Comparison of ENCODE assay signal across 25 cellular contexts in the genomic region with DNA sequence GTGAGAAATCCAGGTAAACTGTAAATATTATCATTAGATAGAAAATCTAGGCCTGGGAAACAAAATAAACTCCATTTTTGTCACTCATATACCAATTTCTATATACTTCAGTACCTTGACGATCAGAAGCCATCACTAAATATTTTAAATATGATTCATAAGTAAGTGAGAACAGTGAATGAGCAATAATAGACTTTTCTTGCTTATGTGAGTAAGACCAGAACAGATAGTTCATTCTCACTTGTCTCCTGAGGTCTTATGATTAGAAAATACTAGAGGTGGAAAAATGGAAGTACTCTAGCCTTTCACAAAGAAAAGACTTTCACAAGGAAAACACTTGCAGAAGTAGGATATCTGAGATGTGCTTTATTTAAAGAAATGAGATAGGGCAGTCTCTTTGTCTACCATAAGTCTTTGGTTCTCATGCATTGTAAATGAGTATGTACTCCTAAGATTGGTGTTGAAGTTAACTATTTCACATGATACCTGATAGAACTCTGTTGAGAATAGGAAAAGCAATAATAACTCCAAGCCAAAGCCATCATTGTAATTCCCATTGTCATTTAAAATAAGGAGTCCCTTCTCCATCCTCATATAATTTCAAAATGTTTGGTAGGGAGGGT. TPM values are rescaled to one million over a fixed set of nuclear protein-coding genes. Genes with fewer than 3 reads are reported as not detected.
DNase-seq lines count a peak whose midpoint lies in the region; ATAC-seq, FAIRE-seq and TF ChIP-seq lines count a peak whose summit lies in the region.
"Had no signal": no experiment of that assay in that cellular context is flagged by ENCODE, and none has a peak within 500 bp of the region (broad histone marks: within the 10 kb centered on the region; RNA-seq: fewer than 3 reads in every experiment).

No MANE protein-coding gene starts in this region.

- no peak overlapping the region for H2BK5ac ChIP-seq in IMR-90 (ENCODE audit: low read depth, low read length, poor library complexity, severe bottlenecking)

- WGBS in A549 (ENCODE audit: missing lambda C conversion rate) = 27% methylated on average over 1 of the region's 1 CpG
- no CpG with 5 or more reads among the region's 1 CpG for WGBS in IMR-90 (ENCODE audit: extremely low coverage in 2 of 2, insufficient read length in 1 of 2), 2 experiments
- WGBS in upper lobe of left lung, 2 donors = 90 to 93% methylated on average over 1 of the region's 1 CpG

- H3K36me3 ChIP-seq in IMR-90 (ENCODE audit: control insufficient read depth, insufficient read depth, low read length) (no peaks in the 10 kb centered on the region), upper lobe of left lung (no peaks in the 10 kb centered on the region)
- H3K36me3 ChIP-seq: right lobe of liver, thyroid gland had no signal

- TF ChIP-seq POLR2A in A549 (IDR thresholded peaks at IDR 0.05; ENCODE audit: low read length) (no peak), IMR-90 (IDR thresholded peaks at IDR 0.05; ENCODE audit: low read depth, low read length) (no peak), upper lobe of left lung (IDR thresholded peaks at IDR 0.05) (no peak)

- no peak overlapping the region for H3K9ac ChIP-seq in IMR-90 (ENCODE audit: low read depth, low read length)
- H3K9ac ChIP-seq: parathyroid adenoma had no signal

- no peak overlapping the region for H3K14ac ChIP-seq in IMR-90 (replicated peaks; ENCODE audit: low read depth, low read length)

- no peak overlapping the region for H3K4me3 ChIP-seq in A549
- no peak overlapping the region for H3K4me3 ChIP-seq in IMR-90 (ENCODE audit: insufficient read depth, low read depth, low read length)
- no peak overlapping the region for H3K4me3 ChIP-seq in upper lobe of left lung
- H3K4me3 ChIP-seq: lung, PC-9, right lobe of liver, thyroid gland had no signal

- H2BK15ac ChIP-seq in IMR-90 (ENCODE audit: low read depth, low read length) = no peak overlapping the region

- no peak overlapping the region for H2AK9ac ChIP-seq in IMR-90 (replicated peaks; ENCODE audit: low read depth, low read length, poor library complexity)

- H4K20me1 ChIP-seq in IMR-90 (ENCODE audit: insufficient read depth, low read length) = no peaks in the 10 kb centered on the region

- BruUV-seq in IMR-90 (replicated peaks; lab: Mats Ljungman, UMichigan) = no TSS peak

- H3K4me2 ChIP-seq in A549 = 0 out of 3 replicates have a peak overlapping the region, but pooled peaks have one; percentile 9
- no peak overlapping the region for H3K4me2 ChIP-seq in IMR-90 (ENCODE audit: low read depth, low read length)
- H3K4me2 ChIP-seq: PC-9 had no signal

- DNase-seq in A549 (ENCODE audit: low read depth in 1 of 2, low spot score in 1 of 2) (no peak), EL (peak; percentile 17), IMR-90 (peak; percentile 22), epithelial cell of prostate (ENCODE audit: low read depth, low spot score) (no peak), NCI-H446 treated with DMSO at 0.1 percent for 48 hours (lab: John Stamatoyannopoulos, UW) (no peak), type B pancreatic cell (ENCODE audit: extremely low spot score, unreplicated experiment) (no peak), upper lobe of left lung (no peak)
- DNase-seq: activated CD8-positive, alpha-beta memory T cell treated with anti-CD3 and anti-CD28 coated beads, Interleukin-2, amount 50 U/mL, for 48 hours; amygdala; CD4-positive, CD25-positive, alpha-beta regulatory T cell; cortex of kidney; endodermal cell; KBM-7; NCI-H1694; NCI-H524; PC-9; right lobe of liver; thyroid gland had no signal

- intact Hi-C loops in IMR-90 (cut with micrococcal nuclease) = no loop called here

- POLR2A ChIA-PET in A549 (lab: Yijun Ruan, JAX) = no interaction called here
- POLR2A ChIA-PET in IMR-90 (lab: Charles Lee; ENCODE audit: unreplicated experiment) = no interaction called here

- no peak overlapping the region for H3K18ac ChIP-seq in IMR-90 (ENCODE audit: low read depth, low read length)

- H3K27me3 Mint-ChIP-seq in type B pancreatic cell = no peaks in the 10 kb centered on the region
- H3K27me3 Mint-ChIP-seq: CD4-positive, CD25-positive, alpha-beta regulatory T cell; stimulated activated naive CD8-positive, alpha-beta T cell treated with anti-CD3 and anti-CD28 coated beads, Interleukin-15, Interleukin-2, amounts not matched to agents 100 ng/mL and 50 ng/mL, for 24 hours had no signal

- no peaks in the 10 kb centered on the region for H3K79me1 ChIP-seq in IMR-90 (ENCODE audit: low read depth in 1 of 2, low read length in 2 of 2)

- H2AFZ ChIP-seq in IMR-90 (replicated peaks; ENCODE audit: low read length, poor library complexity) = no peak overlapping the region
- H2AFZ ChIP-seq: parathyroid adenoma, PC-9 had no signal

- no peak overlapping the region for H4K8ac ChIP-seq in IMR-90 (ENCODE audit: low read depth in 2 of 2, low read length in 2 of 2)

- H4K91ac ChIP-seq in IMR-90 (ENCODE audit: insufficient read depth, low read depth, low read length) = no peak overlapping the region

- H3K9me3 ChIP-seq in A549 = no peaks in the 10 kb centered on the region
- H3K9me3 ChIP-seq in IMR-90 (ENCODE audit: control insufficient read depth, insufficient read depth, low read length) = no peaks in the 10 kb centered on the region
- H3K9me3 ChIP-seq in upper lobe of left lung = no peaks in the 10 kb centered on the region
- H3K9me3 ChIP-seq: right lobe of liver, thyroid gland had no signal

- H3K27ac Mint-ChIP-seq in type B pancreatic cell = no peak overlapping the region
- H3K27ac Mint-ChIP-seq: endodermal cell had no signal

- H4K5ac ChIP-seq in IMR-90 (ENCODE audit: low read depth, low read length) = no peak overlapping the region

- H3K27me3 ChIP-seq in IMR-90 (ENCODE audit: control insufficient read depth, insufficient read depth, low read length) (no peaks in the 10 kb centered on the region), upper lobe of left lung (no peaks in the 10 kb centered on the region)
- H3K27me3 ChIP-seq: right lobe of liver, thyroid gland had no signal

- peaks cover 10% of the 10 kb centered on the region; the same call in 1 of the 3 replicates for H3K4me1 ChIP-seq in A549
- H3K4me1 ChIP-seq in IMR-90 (ENCODE audit: control insufficient read depth, insufficient read depth, low read length) = no peaks in the 10 kb centered on the region
- no peaks in the 10 kb centered on the region for H3K4me1 ChIP-seq in upper lobe of left lung
- H3K4me1 ChIP-seq: parathyroid adenoma, right lobe of liver, thyroid gland had no signal

- H3K4me1 Mint-ChIP-seq in type B pancreatic cell (ENCODE audit: unreplicated experiment) = no peaks in the 10 kb centered on the region
- H3K4me1 Mint-ChIP-seq: CD4-positive, CD25-positive, alpha-beta regulatory T cell; endodermal cell had no signal

- no peak overlapping the region for H3K56ac ChIP-seq in IMR-90 (ENCODE audit: extremely low read depth, insufficient read depth, low read length)

- peak; percentile 84 for FAIRE-seq in A549 (lab: Jason Lieb, UNC)
- FAIRE-seq: GM19239 had no signal

- TF ChIP-seq EP300 in A549 (IDR thresholded peaks at IDR 0.05) = no peak
- no peak for TF ChIP-seq EP300 in upper lobe of left lung (IDR thresholded peaks at IDR 0.05)

- TF ChIP-seq RAD21 in A549 (conservative IDR thresholded peaks at IDR 0.05 in 1 of 2, IDR thresholded peaks at IDR 0.05 in 1 of 2) (no peak), IMR-90 (IDR thresholded peaks at IDR 0.05; ENCODE audit: low read length) (no peak)

- TF ChIP-seq CTCF in A549 (IDR thresholded peaks at IDR 0.05) (no peak), IMR-90 (conservative IDR thresholded peaks at IDR 0.05; ENCODE audit: low read depth, low read length) (no peak), type B pancreatic cell (conservative IDR thresholded peaks at IDR 0.05) (no peak), upper lobe of left lung (IDR thresholded peaks at IDR 0.05) (no peak)

- H3K4me3 Mint-ChIP-seq in type B pancreatic cell = no peak overlapping the region
- H3K4me3 Mint-ChIP-seq: CD4-positive, CD25-positive, alpha-beta regulatory T cell; endodermal cell; stimulated activated naive CD8-positive, alpha-beta T cell treated with anti-CD3 and anti-CD28 coated beads, Interleukin-15, Interleukin-2, amounts not matched to agents 100 ng/mL and 50 ng/mL, for 24 hours had no signal

- H3K9me3 Mint-ChIP-seq in type B pancreatic cell = no peaks in the 10 kb centered on the region
- H3K9me3 Mint-ChIP-seq: CD4-positive, CD25-positive, alpha-beta regulatory T cell; endodermal cell; stimulated activated naive CD8-positive, alpha-beta T cell treated with anti-CD3 and anti-CD28 coated beads, Interleukin-15, Interleukin-2, amounts not matched to agents 100 ng/mL and 50 ng/mL, for 24 hours had no signal

- H3K36me3 Mint-ChIP-seq in type B pancreatic cell = no peaks in the 10 kb centered on the region
- H3K36me3 Mint-ChIP-seq: CD4-positive, CD25-positive, alpha-beta regulatory T cell had no signal

- no peak overlapping the region for H2BK120ac ChIP-seq in IMR-90 (ENCODE audit: low read depth, low read length)

- dilution Hi-C loops in IMR-90 (cut with HindIII; ENCODE audit: low sequenced_read_pairs, unreplicated experiment) = no loop called here

- H3K27ac ChIP-seq in A549 = peak overlapping the region in 1 of 2 experiments; percentile 18; a peak in 1 of 6 replicates
- no peak overlapping the region for H3K27ac ChIP-seq in IMR-90 (ENCODE audit: insufficient read depth, low read length)
- H3K27ac ChIP-seq in epithelial cell of prostate = peak overlapping the region; percentile 17
- H3K27ac ChIP-seq in upper lobe of left lung = no peak overlapping the region
- H3K27ac ChIP-seq: parathyroid adenoma, PC-9, right lobe of liver, thyroid gland had no signal

- ATAC-seq in A549 (no peak), IMR-90 (ENCODE audit: low read depth) (no peak), upper lobe of left lung (ENCODE audit: low FRiP score in 2 of 2) (no peak)
- ATAC-seq: right lobe of liver had no signal

- in situ Hi-C loops in IMR-90 (cut with MboI; ENCODE audit: low sequenced_read_pairs) = no loop called here

- H2BK20ac ChIP-seq in IMR-90 (ENCODE audit: low read depth, low read length) = no peak overlapping the region

- H3K4ac ChIP-seq in IMR-90 (ENCODE audit: low read depth, low read length) = no peak overlapping the region

- H2AK5ac ChIP-seq in IMR-90 (ENCODE audit: low read depth, low read length) = no peak overlapping the region

- CTCF ChIA-PET in A549 (lab: Yijun Ruan, JAX) = interaction anchor here (0.6 to 5.7 kb wide), 5 partner anchors 10 to 146 kb away, joined by 3 to 36 read pairs (median 4); no protein-coding TSS in a partner anchor
- CTCF ChIA-PET in IMR-90 (lab: Yijun Ruan, JAX) = no interaction called here

- 0 out of 2 replicates have a peak, but pooled peaks cover 3% of the 10 kb centered on the region for H3K9me1 ChIP-seq in IMR-90 (ENCODE audit: insufficient read depth, low read length)

- H3K23ac ChIP-seq in IMR-90 (ENCODE audit: low read depth, low read length) = no peak overlapping the region

RNA-seq across cellular contexts. Expression of gene SMCO3, which starts 10.1 kb away (rescaled TPM):
- 0.06 TPM in 1 of 2 replicates, not detected in the other for polyA plus RNA-seq in A549 (2011; rRNA removed)
- not detected in 2 replicates for polyA plus RNA-seq in A549 (2012; cell fraction: cytosol; rRNA removed)
- not detected in 2 replicates for polyA plus RNA-seq in A549 (2012; cell fraction: nucleus; rRNA removed)
- not detected in 3 replicates for polyA plus RNA-seq in A549 (2017; fragmentation: RNase III; extraction: RNeasy Plus Mini Kit Qiagen cat#74134 plus additional on column Dnase treatment)
- not detected in 2 replicates for polyA minus RNA-seq in A549 (2011; rRNA and poly(A)+ RNA removed)
- total RNA-seq in IMR-90 (2012; rRNA removed) = under 0.01 TPM in 2 replicates
- 0.07 TPM in 1 of 2 replicates, not detected in the other for polyA plus RNA-seq in IMR-90 (2012; rRNA removed)
- polyA plus RNA-seq in IMR-90 (2012; cell fraction: cytosol; rRNA removed) = not detected in 2 replicates
- not detected in 2 replicates for polyA plus RNA-seq in IMR-90 (2012; cell fraction: nucleus; rRNA removed; ENCODE audit: low replicate concordance)
- total RNA-seq in type B pancreatic cell (ENCODE audit: low replicate concordance) = not detected in 2 replicates
- 1 to 10 TPM in 4 of 6 donors, under 1 TPM in 2; 0.33 to 3.1 (median 1.1) TPM for total RNA-seq in upper lobe of left lung
- total RNA-seq: CD4-positive, CD25-positive, alpha-beta regulatory T cell; endodermal cell; kidney epithelial cell; PC-9; T-helper 1 cell treated with Interleukin-12 subunit alpha and Interleukin-12 subunit beta and Interleukin-4 antibody, amounts not matched to agents 30 ng/mL and 1 ng/mL, for 36 hours had no signal

RNA-seq across cellular contexts. Expression of gene ART4, which starts 19.2 kb away (rescaled TPM):
- polyA plus RNA-seq in A549 (2011; rRNA removed) (not detected in 2 replicates), A549 (2017; fragmentation: RNase III; extraction: RNeasy Plus Mini Kit Qiagen cat#74134 plus additional on column Dnase treatment) (not detected in 3 replicates), IMR-90 (2012; rRNA removed) (not detected in 2 replicates)
- 0.01 and 0.07 TPM in 2 replicates for polyA plus RNA-seq in A549 (2012; cell fraction: cytosol; rRNA removed)
- polyA plus RNA-seq in A549 (2012; cell fraction: nucleus; rRNA removed) = not detected in 2 replicates
- not detected in 2 replicates for polyA minus RNA-seq in A549 (2011; rRNA and poly(A)+ RNA removed)
- total RNA-seq in IMR-90 (2012; rRNA removed) (not detected in 2 replicates), type B pancreatic cell (ENCODE audit: low replicate concordance) (0.22 and 0.81 TPM in 2 replicates), upper lobe of left lung (1 to 10 TPM in 4 of 6 donors, under 1 TPM in 2; 0.55 to 5.8 (median 2.1) TPM)
- not detected in 2 replicates for polyA plus RNA-seq in IMR-90 (2012; cell fraction: cytosol; rRNA removed)
- not detected in 2 replicates for polyA plus RNA-seq in IMR-90 (2012; cell fraction: nucleus; rRNA removed; ENCODE audit: low replicate concordance)
- total RNA-seq: CD4-positive, CD25-positive, alpha-beta regulatory T cell; endodermal cell; kidney epithelial cell; PC-9; T-helper 1 cell treated with Interleukin-12 subunit alpha and Interleukin-12 subunit beta and Interleukin-4 antibody, amounts not matched to agents 30 ng/mL and 1 ng/mL, for 36 hours had no signal
- polyA plus RNA-seq: CD4-positive, CD25-positive, alpha-beta regulatory T cell; neural cell had no signal

RNA-seq across cellular contexts. Expression of gene C12orf60, which starts 20.7 kb away (rescaled TPM):
- polyA plus RNA-seq in A549 (2011; rRNA removed) = 4.8 and 5.5 TPM in 2 replicates
- polyA plus RNA-seq in A549 (2012; cell fraction: cytosol; rRNA removed) = 0.90 and 1.0 TPM in 2 replicates
- polyA plus RNA-seq in A549 (2012; cell fraction: nucleus; rRNA removed) = 0.67 and 0.81 TPM in 2 replicates
- polyA plus RNA-seq in A549 (2017; fragmentation: RNase III; extraction: RNeasy Plus Mini Kit Qiagen cat#74134 plus additional on column Dnase treatment) = 2.0 to 2.4 TPM (median 2.2 TPM) in 3 replicates
- polyA minus RNA-seq in A549 (2011; rRNA and poly(A)+ RNA removed) = 1.9 and 3.4 TPM in 2 replicates
- total RNA-seq in IMR-90 (2012; rRNA removed) = 1.1 TPM in 2 replicates
- polyA plus RNA-seq in IMR-90 (2012; rRNA removed) = 0.57 and 1.1 TPM in 2 replicates
- polyA plus RNA-seq in IMR-90 (2012; cell fraction: cytosol; rRNA removed) = 0.29 and 0.74 TPM in 2 replicates
- 0.62 and 1.1 TPM in 2 replicates for polyA plus RNA-seq in IMR-90 (2012; cell fraction: nucleus; rRNA removed; ENCODE audit: low replicate concordance)
- 1.9 and 2.7 TPM in 2 replicates for total RNA-seq in type B pancreatic cell (ENCODE audit: low replicate concordance)
- total RNA-seq in upper lobe of left lung = 1 to 10 TPM in 2 of 6 donors, under 1 TPM in 3, not detected in 1; 0.33 to 3.4 (median 0.94) TPM

RNA-seq across cellular contexts. Expression of gene WBP11, which starts 20.8 kb away (rescaled TPM):
- polyA plus RNA-seq in A549 (2011; rRNA removed) (32.1 and 50.3 TPM in 2 replicates), A549 (2017; fragmentation: RNase III; extraction: RNeasy Plus Mini Kit Qiagen cat#74134 plus additional on column Dnase treatment) (45.7 to 52.2 TPM (median 50.3 TPM) in 3 replicates), IMR-90 (2012; rRNA removed) (18.1 and 18.3 TPM in 2 replicates)
- 26.9 and 30.3 TPM in 2 replicates for polyA plus RNA-seq in A549 (2012; cell fraction: cytosol; rRNA removed)
- 26.0 and 29.9 TPM in 2 replicates for polyA plus RNA-seq in A549 (2012; cell fraction: nucleus; rRNA removed)
- polyA minus RNA-seq in A549 (2011; rRNA and poly(A)+ RNA removed) = 16.0 and 19.2 TPM in 2 replicates
- total RNA-seq in IMR-90 (2012; rRNA removed) (2.5 and 3.9 TPM in 2 replicates), type B pancreatic cell (ENCODE audit: low replicate concordance) (86.3 and 134 TPM in 2 replicates), upper lobe of left lung (10 to 100 TPM; 18.2 to 45.0 (median 25.3) TPM)
- polyA plus RNA-seq in IMR-90 (2012; cell fraction: cytosol; rRNA removed) = 5.3 and 7.4 TPM in 2 replicates
- 9.1 and 17.6 TPM in 2 replicates for polyA plus RNA-seq in IMR-90 (2012; cell fraction: nucleus; rRNA removed; ENCODE audit: low replicate concordance)

Comparison
In these comparisons a context has a peak if more than half of its experiments do, and no peak if none do; other contexts are left out.
1. DNase-seq: peak in EL (single experiment) and IMR-90 (single experiment); none in A549 (0 of 2), epithelial cell of prostate (single experiment), NCI-H446 treated with DMSO at 0.1 percent for 48 hours (single experiment), type B pancreatic cell (single experiment) and upper lobe of left lung (0 of 2).